Comparison of ENCODE assay signal across 19 cellular contexts in the genomic region with DNA sequence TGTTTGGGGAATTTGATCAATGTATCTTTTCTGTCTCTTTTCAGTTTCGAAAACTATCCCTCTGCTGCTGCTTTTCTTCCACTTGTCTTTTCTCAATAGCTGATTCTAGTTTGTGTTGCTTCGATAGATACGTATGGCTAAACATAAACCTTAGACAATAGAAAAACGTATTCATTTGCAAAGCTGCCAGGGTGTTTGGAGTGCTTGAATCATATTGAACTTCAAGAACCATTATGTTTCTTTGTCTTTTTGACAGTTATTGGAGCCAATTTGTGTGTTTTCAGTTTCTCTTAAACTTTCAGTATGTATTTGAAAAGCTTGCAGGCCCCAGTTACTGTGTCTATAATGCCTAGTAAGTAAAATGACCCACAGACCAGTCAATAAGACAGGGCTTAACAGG. TPM values are rescaled to one million over a fixed set of nuclear protein-coding genes. Genes with fewer than 3 reads are reported as not detected.
DNase-seq lines count a peak whose midpoint lies in the region; ATAC-seq, FAIRE-seq and TF ChIP-seq lines count a peak whose summit lies in the region.
"Had no signal": no experiment of that assay in that cellular context is flagged by ENCODE, and none has a peak within 500 bp of the region (broad histone marks: within the 10 kb centered on the region; RNA-seq: fewer than 3 reads in every experiment).

No MANE protein-coding gene starts in this region.

- POLR2A ChIA-PET in A549 (lab: Yijun Ruan, JAX): no interaction called here

- H3K27ac ChIP-seq in A549: no peak overlapping the region
- no peak overlapping the region for H3K27ac ChIP-seq in breast epithelium
- H3K27ac ChIP-seq: BLaER1, C4-2B had no signal

- H3K4me2 ChIP-seq in A549: no peak overlapping the region
- H3K4me2 ChIP-seq: BLaER1 had no signal

- H3K4me1 ChIP-seq in A549: peaks cover 17% of the 10 kb centered on the region; the same call in 2 of the 3 replicates
- H3K4me1 ChIP-seq in breast epithelium: no peaks in the 10 kb centered on the region
- H3K4me1 ChIP-seq: BLaER1 had no signal

- no peak for TF ChIP-seq RAD21 in A549 (conservative IDR thresholded peaks at IDR 0.05 in 1 of 2, IDR thresholded peaks at IDR 0.05 in 1 of 2)

- no peak overlapping the region for H3K4me3 Mint-ChIP-seq in T-helper 17 cell
- H3K4me3 Mint-ChIP-seq in stimulated activated effector memory CD8-positive, alpha-beta T cell treated with anti-CD3 and anti-CD28 coated beads, Interleukin-12 subunit alpha, Interleukin-12 subunit beta, amount 100 ng/mL, for 72 hours: no peak overlapping the region
- H3K4me3 Mint-ChIP-seq: B cell; CD4-positive, CD25-positive, alpha-beta regulatory T cell; CD8-positive, alpha-beta T cell had no signal

- TF ChIP-seq CTCF in A549 (IDR thresholded peaks at IDR 0.05) (no peak), GM06990 (IDR thresholded peaks at IDR 0.05; ENCODE audit: insufficient read depth, low read length, poor library complexity, severe bottlenecking) (no peak), breast epithelium (IDR thresholded peaks at IDR 0.05) (no peak)

- no peak for TF ChIP-seq POLR2A in A549 (IDR thresholded peaks at IDR 0.05; ENCODE audit: low read length)
- TF ChIP-seq POLR2A in breast epithelium (IDR thresholded peaks at IDR 0.05): no peak

- peaks cover 27% of the 10 kb centered on the region for H3K4me1 Mint-ChIP-seq in T-helper 17 cell
- H3K4me1 Mint-ChIP-seq in stimulated activated effector memory CD8-positive, alpha-beta T cell treated with anti-CD3 and anti-CD28 coated beads, Interleukin-12 subunit alpha, Interleukin-12 subunit beta, amount 100 ng/mL, for 72 hours: peaks cover 23% of the 10 kb centered on the region

- no peak for DNase-seq in A549 (ENCODE audit: low read depth in 1 of 2, low spot score in 1 of 2)
- DNase-seq in GM06990 (ENCODE audit: extremely low read depth, insufficient read length): peak; percentile 20
- no peak for DNase-seq in T-helper 17 cell
- DNase-seq in stimulated activated effector memory CD8-positive, alpha-beta T cell treated with anti-CD3 and anti-CD28 coated beads, Interleukin-12 subunit alpha, Interleukin-12 subunit beta, amount 100 ng/mL, for 72 hours (ENCODE audit: low spot score in 2 of 2): no peak
- DNase-seq in foreskin melanocyte: no peak
- no peak for DNase-seq in breast epithelium (ENCODE audit: low spot score in 2 of 2)
- DNase-seq: Caco-2; CD4-positive, CD25-positive, alpha-beta regulatory T cell; CD8-positive, alpha-beta T cell; DMS153; DND-41; GOT3; HCEC 1CT had no signal

- H3K4me3 ChIP-seq in A549 (no peak overlapping the region), GM06990 (replicated peaks; ENCODE audit: low read depth, low read length) (no peak overlapping the region), breast epithelium (no peak overlapping the region)
- H3K4me3 ChIP-seq: BLaER1 had no signal

- intact Hi-C loops in breast epithelium (cut with DNase I; ENCODE audit: low total_unique reads): no loop called here

- 94% methylated on average over 4 of the region's 4 CpGs for WGBS in A549 (ENCODE audit: missing lambda C conversion rate)

- H3K27me3 ChIP-seq in GM06990 (replicated peaks; ENCODE audit: control insufficient read depth, insufficient read depth, low read length) (no peaks in the 10 kb centered on the region), breast epithelium (no peaks in the 10 kb centered on the region)
- H3K27me3 ChIP-seq: BLaER1 had no signal

- no peak for TF ChIP-seq EP300 in A549 (IDR thresholded peaks at IDR 0.05)

- no peaks in the 10 kb centered on the region for H3K27me3 Mint-ChIP-seq in T-helper 17 cell
- H3K27me3 Mint-ChIP-seq: B cell; CD4-positive, CD25-positive, alpha-beta regulatory T cell had no signal

- no peaks in the 10 kb centered on the region for H3K36me3 Mint-ChIP-seq in T-helper 17 cell (ENCODE audit: low read depth)
- peaks cover 4% of the 10 kb centered on the region for H3K36me3 Mint-ChIP-seq in stimulated activated effector memory CD8-positive, alpha-beta T cell treated with anti-CD3 and anti-CD28 coated beads, Interleukin-12 subunit alpha, Interleukin-12 subunit beta, amount 100 ng/mL, for 72 hours

- H3K9me3 Mint-ChIP-seq in stimulated activated effector memory CD8-positive, alpha-beta T cell treated with anti-CD3 and anti-CD28 coated beads, Interleukin-12 subunit alpha, Interleukin-12 subunit beta, amount 100 ng/mL, for 72 hours: no peaks in the 10 kb centered on the region
- H3K9me3 Mint-ChIP-seq: CD4-positive, CD25-positive, alpha-beta regulatory T cell; CD8-positive, alpha-beta T cell had no signal

- H3K27ac Mint-ChIP-seq in T-helper 17 cell: peak overlapping the region; percentile 2
- peak overlapping the region; percentile 29 for H3K27ac Mint-ChIP-seq in stimulated activated effector memory CD8-positive, alpha-beta T cell treated with anti-CD3 and anti-CD28 coated beads, Interleukin-12 subunit alpha, Interleukin-12 subunit beta, amount 100 ng/mL, for 72 hours
- H3K27ac Mint-ChIP-seq: B cell; CD8-positive, alpha-beta T cell had no signal

- no peak for ATAC-seq in A549
- ATAC-seq in T-helper 17 cell: no peak
- ATAC-seq in stimulated activated effector memory CD8-positive, alpha-beta T cell treated with anti-CD3 and anti-CD28 coated beads, Interleukin-12 subunit alpha, Interleukin-12 subunit beta, amount 100 ng/mL, for 72 hours: no peak
- ATAC-seq: CD8-positive, alpha-beta T cell had no signal

- FAIRE-seq in A549 (lab: Jason Lieb, UNC): peak; percentile 32
- FAIRE-seq: GM12891, GM18507, H54 had no signal

- H3K36me3 ChIP-seq in GM06990 (ENCODE audit: control insufficient read depth, insufficient read depth, low read length) (no peaks in the 10 kb centered on the region; the same call in 1 of the 2 replicates), breast epithelium (no peaks in the 10 kb centered on the region)
- H3K36me3 ChIP-seq: BLaER1 had no signal

- no peaks in the 10 kb centered on the region for H3K9me3 ChIP-seq in A549
- no peaks in the 10 kb centered on the region for H3K9me3 ChIP-seq in T-helper 17 cell (ENCODE audit: control insufficient read depth, low read length, poor library complexity, severe bottlenecking)
- H3K9me3 ChIP-seq in breast epithelium: no peaks in the 10 kb centered on the region
- H3K9me3 ChIP-seq: BLaER1, Caco-2 had no signal

- CTCF ChIA-PET in A549 (lab: Yijun Ruan, JAX): interaction anchor here (0.6 to 1.4 kb wide), 8 partner anchors 8 to 330 kb away, joined by 3 to 5 read pairs (median 3); no protein-coding TSS in a partner anchor

TF ChIP-seq in A549, 52 proteins besides CTCF, POLR2A, EP300 and RAD21:
- TF ChIP-seq SREBF2 (IDR thresholded peaks at IDR 0.05) (no peak), POLR2AphosphoS2 (conservative IDR thresholded peaks at IDR 0.05; ENCODE audit: low read length) (no peak), RNF2 (IDR thresholded peaks at IDR 0.05; ENCODE audit: borderline replicate concordance, low read depth) (no peak)

RNA-seq across cellular contexts. Expression of gene NRF1, which starts 25.1 kb away (rescaled TPM):
- 18.5 and 26.6 TPM in 2 replicates for polyA plus RNA-seq in A549 (2011; rRNA removed)
- polyA plus RNA-seq in A549 (2012; cell fraction: cytosol; rRNA removed): 11.3 and 14.4 TPM in 2 replicates
- polyA plus RNA-seq in A549 (2012; cell fraction: nucleus; rRNA removed): 14.6 and 19.4 TPM in 2 replicates
- 11.2 to 11.7 TPM (median 11.5 TPM) in 3 replicates for polyA plus RNA-seq in A549 (2017; fragmentation: RNase III; extraction: RNeasy Plus Mini Kit Qiagen cat#74134 plus additional on column Dnase treatment)
- 47.9 and 52.6 TPM in 2 replicates for polyA minus RNA-seq in A549 (2011; rRNA and poly(A)+ RNA removed)
- 10 to 100 TPM; 33.7 to 33.9 TPM for total RNA-seq in T-helper 17 cell
- 10 to 100 TPM; 24.5 to 29.2 (median 27.2) TPM for total RNA-seq in breast epithelium
